Comparison of ENCODE assay signal across 1 cellular context in genomic region chr14:23939607-23940326, GRCh38.
TF ChIP-seq lines count a peak whose summit lies in the region.

No MANE protein-coding gene starts in this region.

TF ChIP-seq in HepG2, 621 proteins besides CTCF, POLR2A, EP300 and RAD21 (continued from another document and continues in another):
- TF ChIP-seq, protein P1, sequence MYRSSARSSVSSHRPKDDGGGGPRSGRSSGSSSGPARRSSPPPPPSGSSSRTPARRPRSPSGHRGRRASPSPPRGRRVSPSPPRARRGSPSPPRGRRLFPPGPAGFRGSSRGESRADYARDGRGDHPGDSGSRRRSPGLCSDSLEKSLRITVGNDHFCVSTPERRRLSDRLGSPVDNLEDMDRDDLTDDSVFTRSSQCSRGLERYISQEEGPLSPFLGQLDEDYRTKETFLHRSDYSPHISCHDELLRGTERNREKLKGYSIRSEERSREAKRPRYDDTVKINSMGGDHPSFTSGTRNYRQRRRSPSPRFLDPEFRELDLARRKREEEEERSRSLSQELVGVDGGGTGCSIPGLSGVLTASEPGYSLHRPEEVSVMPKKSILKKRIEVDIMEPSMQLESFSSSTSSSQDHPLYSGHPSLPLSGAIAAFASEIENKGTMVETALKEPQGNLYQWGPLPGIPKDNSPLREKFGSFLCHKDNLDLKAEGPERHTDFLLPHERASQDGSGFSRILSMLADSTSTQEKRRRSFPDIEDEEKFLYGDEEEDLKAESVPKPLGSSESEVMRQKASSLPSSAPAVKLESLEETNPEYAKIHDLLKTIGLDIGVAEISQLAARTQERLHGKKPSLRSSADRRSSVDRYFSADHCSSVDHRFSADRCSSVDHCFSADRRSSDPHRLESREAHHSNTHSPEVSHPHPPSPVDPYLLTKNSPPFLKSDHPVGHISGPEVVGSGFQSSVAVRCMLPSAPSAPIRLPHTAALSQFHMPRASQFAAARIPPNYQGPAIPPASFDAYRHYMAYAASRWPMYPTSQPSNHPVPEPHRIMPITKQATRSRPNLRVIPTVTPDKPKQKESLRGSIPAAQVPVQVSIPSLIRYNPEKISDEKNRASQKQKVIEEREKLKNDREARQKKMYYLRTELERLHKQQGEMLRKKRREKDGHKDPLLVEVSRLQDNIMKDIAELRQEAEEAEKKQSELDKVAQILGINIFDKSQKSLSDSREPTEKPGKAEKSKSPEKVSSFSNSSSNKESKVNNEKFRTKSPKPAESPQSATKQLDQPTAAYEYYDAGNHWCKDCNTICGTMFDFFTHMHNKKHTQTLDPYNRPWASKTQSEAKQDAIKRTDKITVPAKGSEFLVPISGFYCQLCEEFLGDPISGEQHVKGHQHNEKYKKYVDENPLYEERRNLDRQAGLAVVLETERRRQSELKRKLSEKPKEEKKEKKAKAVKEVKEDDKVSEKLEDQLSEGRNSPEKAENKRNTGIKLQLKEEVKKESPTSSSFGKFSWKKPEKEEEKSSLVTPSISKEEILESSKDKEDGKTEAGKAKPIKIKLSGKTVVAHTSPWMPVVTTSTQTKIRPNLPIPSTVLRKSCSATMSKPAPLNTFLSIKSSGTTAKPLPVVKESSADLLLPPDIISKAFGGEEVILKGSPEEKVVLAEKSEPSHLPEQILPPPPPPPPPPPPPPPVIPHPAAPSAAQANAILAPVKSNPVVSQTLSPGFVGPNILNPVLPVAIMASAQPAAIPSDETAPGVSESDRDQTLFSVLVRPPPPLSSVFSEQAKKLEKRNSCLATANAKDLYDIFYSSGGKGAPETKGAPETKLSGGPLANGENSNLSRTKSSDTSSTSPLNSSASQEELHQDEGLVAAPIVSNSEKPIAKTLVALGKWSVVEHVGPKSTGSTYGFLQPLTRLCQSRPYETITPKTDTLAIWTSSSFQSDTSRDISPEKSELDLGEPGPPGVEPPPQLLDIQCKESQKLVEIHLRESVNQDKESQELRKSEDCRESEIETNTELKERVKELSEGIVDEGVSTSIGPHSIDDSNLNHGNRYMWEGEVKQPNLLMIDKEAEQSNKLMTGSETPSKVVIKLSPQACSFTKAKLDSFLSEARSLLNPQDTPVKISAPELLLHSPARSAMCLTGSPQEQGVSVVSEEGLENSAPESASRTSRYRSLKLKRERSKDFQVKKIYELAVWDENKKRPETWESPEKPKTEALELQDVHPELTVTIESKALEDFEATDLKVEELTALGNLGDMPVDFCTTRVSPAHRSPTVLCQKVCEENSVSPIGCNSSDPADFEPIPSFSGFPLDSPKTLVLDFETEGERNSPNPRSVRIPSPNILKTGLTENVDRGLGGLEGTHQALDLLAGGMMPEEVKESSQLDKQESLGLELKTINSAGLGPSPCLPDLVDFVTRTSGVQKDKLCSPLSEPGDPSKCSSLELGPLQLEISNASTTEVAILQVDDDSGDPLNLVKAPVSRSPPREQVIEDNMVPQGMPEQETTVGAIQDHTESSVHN (CRISPR knock-in tag; IDR thresholded peaks at IDR 0.05), result 0 out of 2 replicates have a peak, but pooled peaks have one; percentile 71
- TF ChIP-seq GATAD2A (CRISPR knock-in tag; IDR thresholded peaks at IDR 0.05), result peak; percentile 89
- TF ChIP-seq HMG20B (CRISPR knock-in tag; conservative IDR thresholded peaks at IDR 0.05), result 0 out of 2 replicates have a peak, but pooled peaks have one; percentile 34
- no peak for TF ChIP-seq ARID3A (IDR thresholded peaks at IDR 0.05; ENCODE audit: low read depth, low read length)
- TF ChIP-seq ZBTB46 (CRISPR knock-in tag; IDR thresholded peaks at IDR 0.05; ENCODE audit: borderline replicate concordance), result peak; percentile 94; the same call in 1 of the 2 replicates
- TF ChIP-seq ZNF652 (CRISPR knock-in tag; IDR thresholded peaks at IDR 0.05; ENCODE audit: borderline replicate concordance, low read depth), result no peak
- peak; percentile 68 for TF ChIP-seq HNF4A (CRISPR knock-in tag; IDR thresholded peaks at IDR 0.05)
- TF ChIP-seq SATB2 (CRISPR knock-in tag; IDR thresholded peaks at IDR 0.05), result no peak
- TF ChIP-seq PATZ1 (CRISPR knock-in tag; IDR thresholded peaks at IDR 0.05), result peak; percentile 91
- TF ChIP-seq SOX13 (IDR thresholded peaks at IDR 0.05), result peak; percentile 99
- TF ChIP-seq SOX13 (CRISPR knock-in tag; conservative IDR thresholded peaks at IDR 0.05 in 1 of 2, IDR thresholded peaks at IDR 0.05 in 1 of 2), result peak in 1 of 2 experiments; percentile 100; a peak in 2 of 4 replicates
- no peak for TF ChIP-seq NFATC3 (CRISPR knock-in tag; IDR thresholded peaks at IDR 0.05)
- TF ChIP-seq ZNF629 (CRISPR knock-in tag; conservative IDR thresholded peaks at IDR 0.05), result peak; percentile 38; the same call in 1 of the 2 replicates
- TF ChIP-seq TFDP1 (CRISPR knock-in tag; IDR thresholded peaks at IDR 0.05; ENCODE audit: borderline replicate concordance), result peak; percentile 44; the same call in 1 of the 2 replicates
- no peak for TF ChIP-seq ZMYM3 (CRISPR knock-in tag; IDR thresholded peaks at IDR 0.05)
- 0 out of 2 replicates have a peak, but pooled peaks have one; percentile 34 for TF ChIP-seq ZGPAT (CRISPR knock-in tag; IDR thresholded peaks at IDR 0.05)
- TF ChIP-seq ZNF543 (CRISPR knock-in tag; IDR thresholded peaks at IDR 0.05), result peak; percentile 58; the same call in 1 of the 2 replicates
- 0 out of 2 replicates have a peak, but pooled peaks have one; percentile 7 for TF ChIP-seq KDM6A (CRISPR knock-in tag; IDR thresholded peaks at IDR 0.05; ENCODE audit: low read depth)
- TF ChIP-seq TFE3 (CRISPR knock-in tag; IDR thresholded peaks at IDR 0.05), result peak; percentile 83
- TF ChIP-seq, protein P2, sequence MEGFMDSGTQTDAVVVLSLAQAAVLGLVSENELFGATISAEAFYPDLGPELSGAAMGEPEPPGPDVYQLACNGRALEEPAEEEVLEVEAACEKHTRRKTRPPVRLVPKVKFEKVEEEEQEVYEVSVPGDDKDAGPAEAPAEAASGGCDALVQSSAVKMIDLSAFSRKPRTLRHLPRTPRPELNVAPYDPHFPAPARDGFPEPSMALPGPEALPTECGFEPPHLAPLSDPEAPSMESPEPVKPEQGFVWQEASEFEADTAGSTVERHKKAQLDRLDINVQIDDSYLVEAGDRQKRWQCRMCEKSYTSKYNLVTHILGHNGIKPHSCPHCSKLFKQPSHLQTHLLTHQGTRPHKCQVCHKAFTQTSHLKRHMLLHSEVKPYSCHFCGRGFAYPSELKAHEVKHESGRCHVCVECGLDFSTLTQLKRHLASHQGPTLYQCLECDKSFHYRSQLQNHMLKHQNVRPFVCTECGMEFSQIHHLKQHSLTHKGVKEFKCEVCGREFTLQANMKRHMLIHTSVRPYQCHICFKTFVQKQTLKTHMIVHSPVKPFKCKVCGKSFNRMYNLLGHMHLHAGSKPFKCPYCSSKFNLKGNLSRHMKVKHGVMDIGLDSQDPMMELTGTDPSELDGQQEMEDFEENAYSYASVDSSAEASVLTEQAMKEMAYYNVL (CRISPR knock-in tag; IDR thresholded peaks at IDR 0.05; ENCODE audit: borderline replicate concordance), result 0 out of 2 replicates have a peak, but pooled peaks have one; percentile 39
- no peak for TF ChIP-seq ELF3 (CRISPR knock-in tag; IDR thresholded peaks at IDR 0.05)
- peak; percentile 92 for TF ChIP-seq HNF1A (IDR thresholded peaks at IDR 0.05; ENCODE audit: low read depth)
- peak; percentile 95 for TF ChIP-seq HNF1A (CRISPR knock-in tag; IDR thresholded peaks at IDR 0.05; ENCODE audit: borderline replicate concordance)
- 0 out of 2 replicates have a peak, but pooled peaks have one; percentile 32 for TF ChIP-seq IRF2 (CRISPR knock-in tag; IDR thresholded peaks at IDR 0.05)
- peak; percentile 80; the same call in 1 of the 2 replicates for TF ChIP-seq KDM1A (CRISPR knock-in tag; IDR thresholded peaks at IDR 0.05)
- no peak for TF ChIP-seq KLF11 (CRISPR knock-in tag; IDR thresholded peaks at IDR 0.05)
- TF ChIP-seq EHMT2 (IDR thresholded peaks at IDR 0.05; ENCODE audit: borderline replicate concordance, low read depth, low read length), result peak; percentile 66; the same call in 1 of the 2 replicates
